Comparison of ENCODE assay signal across 8 cellular contexts in genomic region chr1:167454304-167454928, GRCh38.
A peak's percentile ranks its signal among the peaks of the same experiment; 100 is the strongest.
DNase-seq lines count a peak whose midpoint lies in the region; ATAC-seq and TF ChIP-seq lines count a peak whose summit lies in the region.

No MANE protein-coding gene starts in this region.

- BruUV-seq in Caco-2 (replicated peaks; lab: Mats Ljungman, UMichigan) = no TSS peak

- no peak overlapping the region for H3K27ac Mint-ChIP-seq in Caco-2 (ENCODE audit: unreplicated experiment)

- no peaks in the 10 kb centered on the region for H3K9me3 Mint-ChIP-seq in Caco-2 (ENCODE audit: unreplicated experiment)

- H3K4me1 ChIP-seq in Caco-2 = 0 out of 2 replicates have a peak, but pooled peaks cover 4% of the 10 kb centered on the region
- peaks cover 9% of the 10 kb centered on the region for H3K4me1 ChIP-seq in body of pancreas

- no peaks in the 10 kb centered on the region for H3K4me1 Mint-ChIP-seq in Caco-2 (ENCODE audit: low read depth, unreplicated experiment)

- H3K27me3 ChIP-seq in Caco-2 (replicated peaks; ENCODE audit: control insufficient read depth, insufficient read depth, low read length) = no peaks in the 10 kb centered on the region; the same call in 1 of the 2 replicates
- no peaks in the 10 kb centered on the region for H3K27me3 ChIP-seq in body of pancreas

- peak overlapping the region; percentile 67 for H3K4me3 ChIP-seq in Caco-2 (ENCODE audit: low read depth, low read length)
- H3K4me3 ChIP-seq in body of pancreas = peak overlapping the region; percentile 49 to 95

- no peak for DNase-seq in Caco-2
- peak; percentile 8 for DNase-seq in KG1 (lab: John Stamatoyannopoulos, UW)
- DNase-seq in body of pancreas = no peak
- DNase-seq in midbrain (lab: John Stamatoyannopoulos, UW) = peak; percentile 33
- no peak for DNase-seq in CD1c-positive myeloid dendritic cell (ENCODE audit: extremely low spot score)
- no peak for DNase-seq in NCI-H2196 (lab: John Stamatoyannopoulos, UW; ENCODE audit: unreplicated experiment)
- DNase-seq in epidermal melanocyte (ENCODE audit: insufficient read length, low spot score) = no peak

- no peak for TF ChIP-seq CTCF in Caco-2 (IDR thresholded peaks at IDR 0.05; ENCODE audit: insufficient read depth in 1 of 2, low read depth in 1 of 2, low read length in 1 of 2, severe bottlenecking in 1 of 2, unreplicated experiment in 1 of 2)
- no peak for TF ChIP-seq CTCF in body of pancreas (IDR thresholded peaks at IDR 0.05)

- TF ChIP-seq POLR2A in body of pancreas (IDR thresholded peaks at IDR 0.05) = no peak

- H3K9me3 ChIP-seq in Caco-2 = no peaks in the 10 kb centered on the region
- H3K9me3 ChIP-seq in body of pancreas = no peaks in the 10 kb centered on the region

- POLR2A ChIA-PET in Caco-2 (lab: Charles Lee) = interaction anchor here (0.6 to 1.0 kb wide), 3 partner anchors 76 to 234 kb away, joined by 3 to 5 read pairs (median 3); partner anchors contain the start of genes CREG1 and POU2F1

- ATAC-seq in body of pancreas (no peak), GM19351 (IDR thresholded peaks at IDR 0.05; ENCODE audit: unreplicated experiment) (no peak)

- H3K27ac ChIP-seq in body of pancreas = peak overlapping the region; percentile 19 to 94 (median 87)

- CTCF ChIA-PET in Caco-2 (lab: Charles Lee) = interaction anchor here (0.7 to 1.0 kb wide), 3 partner anchors 13 to 387 kb away, joined by 3 read pairs; no protein-coding TSS in a partner anchor

- WGBS in body of pancreas, 2 donors = 28 to 56% methylated on average over 8 to 20 of the region's 21 CpGs

- H3K36me3 Mint-ChIP-seq in Caco-2 (ENCODE audit: insufficient read depth, unreplicated experiment) = no peaks in the 10 kb centered on the region

- H3K27me3 Mint-ChIP-seq in Caco-2 (ENCODE audit: insufficient read depth, unreplicated experiment) = no peaks in the 10 kb centered on the region

- H3K4me3 Mint-ChIP-seq in Caco-2 (ENCODE audit: unreplicated experiment) = peak overlapping the region; percentile 70

- intact Hi-C loops in Caco-2 (cut with micrococcal nuclease; ENCODE audit: unreplicated experiment) (no loop called here), body of pancreas (cut with DNase I) (no loop called here)

- H3K36me3 ChIP-seq in Caco-2 (ENCODE audit: control insufficient read depth, insufficient read depth, low read length) = no peaks in the 10 kb centered on the region
- no peaks in the 10 kb centered on the region for H3K36me3 ChIP-seq in body of pancreas (replicated peaks in 1 of 2; ENCODE audit: insufficient read depth in 1 of 2, low read depth in 2 of 2)

Comparison
In these comparisons a context has a peak if more than half of its experiments do, and no peak if none do; other contexts are left out.
1. DNase-seq: peak in KG1 (single experiment) and midbrain (single experiment); none in Caco-2 (0 of 2), body of pancreas (0 of 4), CD1c-positive myeloid dendritic cell (single experiment), NCI-H2196 (single experiment) and epidermal melanocyte (single experiment).